17 cellular contexts compared by ENCODE assay signal in genomic region chr3:53104762-53105161, GRCh38. TPM values are rescaled to one million over a fixed set of nuclear protein-coding genes. Genes with fewer than 3 reads are reported as not detected.
DNase-seq lines count a peak whose midpoint lies in the region; ATAC-seq, FAIRE-seq and TF ChIP-seq lines count a peak whose summit lies in the region.
"Had no signal": no experiment of that assay in that cellular context is flagged by ENCODE, and none has a peak within 500 bp of the region (broad histone marks: within the 10 kb centered on the region; RNA-seq: fewer than 3 reads in every experiment).

No MANE protein-coding gene starts in this region.

- intact Hi-C loops in CD14-positive monocyte (cut with micrococcal nuclease), result loop anchor here in 1 of 2 donors (5.0 kb wide), 2 partner anchors 38 to 148 kb away; no protein-coding TSS in a partner anchor

- H3K4me1 ChIP-seq in CD8-positive, alpha-beta memory T cell (ENCODE audit: insufficient read depth, low read length), result peaks cover 36% of the 10 kb centered on the region
- H3K4me1 ChIP-seq: parathyroid adenoma had no signal

- peak overlapping the region; percentile 50 to 98 (median 92) for H3K27ac Mint-ChIP-seq in CD14-positive monocyte
- no peak overlapping the region for H3K27ac Mint-ChIP-seq in CD8-positive, alpha-beta memory T cell
- H3K27ac Mint-ChIP-seq: activated naive CD4-positive, alpha-beta T cell treated with anti-CD3 and anti-CD28 coated beads, Interleukin-2, amount 50 U/mL, for 24 hours had no signal

- no peak overlapping the region for H3K4me3 Mint-ChIP-seq in CD14-positive monocyte
- H3K4me3 Mint-ChIP-seq in CD8-positive, alpha-beta memory T cell, result no peak overlapping the region
- H3K4me3 Mint-ChIP-seq: activated naive CD4-positive, alpha-beta T cell treated with anti-CD3 and anti-CD28 coated beads, Interleukin-2, amount 50 U/mL, for 24 hours had no signal

- H3K27me3 ChIP-seq in CD8-positive, alpha-beta memory T cell (ENCODE audit: insufficient read depth, low read length, poor library complexity, severe bottlenecking), result no peaks in the 10 kb centered on the region
- H3K27me3 ChIP-seq: BLaER1, spleen had no signal

- peaks cover 36 to 65% of the 10 kb centered on the region in 2 donors for H3K36me3 Mint-ChIP-seq in CD14-positive monocyte
- peaks cover 0 to 81% (median 14%) of the 10 kb centered on the region in 3 donors for H3K36me3 Mint-ChIP-seq in CD8-positive, alpha-beta memory T cell

- H3K27ac ChIP-seq in CD8-positive, alpha-beta memory T cell (ENCODE audit: low read depth, low read length), result no peak overlapping the region
- H3K27ac ChIP-seq: BLaER1, cardiac muscle cell, parathyroid adenoma had no signal

- H3K9me3 Mint-ChIP-seq in CD14-positive monocyte, result no peaks in the 10 kb centered on the region
- H3K9me3 Mint-ChIP-seq in CD8-positive, alpha-beta memory T cell, result no peaks in the 10 kb centered on the region
- H3K9me3 Mint-ChIP-seq: activated naive CD4-positive, alpha-beta T cell treated with anti-CD3 and anti-CD28 coated beads, Interleukin-2, amount 50 U/mL, for 24 hours had no signal

- no peak overlapping the region for H3K4me3 ChIP-seq in CD8-positive, alpha-beta memory T cell (ENCODE audit: low read length)
- H3K4me3 ChIP-seq: BLaER1, cardiac muscle cell, spleen had no signal

- H3K36me3 ChIP-seq in CD8-positive, alpha-beta memory T cell (ENCODE audit: insufficient read depth, low read length), result peaks cover 15% of the 10 kb centered on the region

- no peak for TF ChIP-seq POLR2A in GM12891 (IDR thresholded peaks at IDR 0.05; ENCODE audit: low read depth, low read length)

- POLR2A ChIA-PET in CD8-positive, alpha-beta memory T cell (lab: Charles Lee), result no interaction called here

- no peaks in the 10 kb centered on the region for H3K9me3 ChIP-seq in CD8-positive, alpha-beta memory T cell (ENCODE audit: low read length)
- H3K9me3 ChIP-seq: BLaER1, spleen had no signal

- ATAC-seq in HG03469 (IDR thresholded peaks at IDR 0.05; ENCODE audit: unreplicated experiment), result no peak

- FAIRE-seq in GM12891 (lab: Jason Lieb, UNC), result peak; percentile 33

- CTCF ChIA-PET in CD8-positive, alpha-beta memory T cell (lab: Charles Lee), result interaction anchor here (0.7 kb wide), 1 partner anchor 32 kb away, joined by 3 read pairs; no protein-coding TSS in a partner anchor

- peaks cover 0 to 1% (median 0%) of the 10 kb centered on the region in 3 donors for H3K27me3 Mint-ChIP-seq in CD14-positive monocyte (ENCODE audit: low read depth in 3 of 3)
- H3K27me3 Mint-ChIP-seq in CD8-positive, alpha-beta memory T cell, result no peaks in the 10 kb centered on the region
- H3K27me3 Mint-ChIP-seq: activated naive CD4-positive, alpha-beta T cell treated with anti-CD3 and anti-CD28 coated beads, Interleukin-2, amount 50 U/mL, for 24 hours had no signal

- H3K4me1 Mint-ChIP-seq in CD14-positive monocyte, result peaks cover 61% of the 10 kb centered on the region
- peaks cover 0 to 13% (median 2%) of the 10 kb centered on the region in 3 donors for H3K4me1 Mint-ChIP-seq in CD8-positive, alpha-beta memory T cell

- DNase-seq in CD14-positive monocyte (ENCODE audit: low spot score) (no peak), GM12891 (ENCODE audit: insufficient read length, low spot score) (no peak), SKM-1 treated with dmso at 0.1 percent for 144 hours (lab: John Stamatoyannopoulos, UW; ENCODE audit: unreplicated experiment) (peak; percentile 93), amniotic epithelial cell (ENCODE audit: low read depth) (peak; percentile 15), DMS153 (lab: John Stamatoyannopoulos, UW) (no peak)
- DNase-seq in CD8-positive, alpha-beta memory T cell, result no peak
- DNase-seq: effector memory CD4-positive, alpha-beta T cell; hypothalamus; NCI-H1930; NCI-H510A treated with DMSO at 0.1 percent for 48 hours; spleen; stimulated activated naive CD4-positive, alpha-beta T cell treated with Interleukin-2 at 50 U/mL for 16 hours had no signal

- no peak for TF ChIP-seq CTCF in CD14-positive monocyte (IDR thresholded peaks at IDR 0.05)

TF ChIP-seq in GM12891, 5 proteins besides CTCF, POLR2A, EP300 and RAD21:
- no peak for TF ChIP-seq TAF1 (IDR thresholded peaks at IDR 0.05; ENCODE audit: low read depth, low read length)
- no peak for TF ChIP-seq POU2F2 (IDR thresholded peaks at IDR 0.05; ENCODE audit: low read depth, low read length)
- TF ChIP-seq PAX5 (IDR thresholded peaks at IDR 0.05; ENCODE audit: insufficient read depth, low read length, severe bottlenecking), result no peak
- no peak for TF ChIP-seq SPI1 (IDR thresholded peaks at IDR 0.05; ENCODE audit: low read depth, low read length)
- TF ChIP-seq POLR2AphosphoS5 (IDR thresholded peaks at IDR 0.05; ENCODE audit: low read depth, low read length), result no peak

RNA-seq across cellular contexts. Expression of gene RFT1, which starts 25.5 kb away (rescaled TPM):
- polyA plus RNA-seq in CD14-positive monocyte, result 10 to 100 TPM; 25.6 to 34.9 TPM
- 20.5 TPM for polyA plus RNA-seq in GM12891 (2012; ENCODE audit: low read depth, missing spikeins)
- 10 to 100 TPM; 52.7 to 58.5 TPM for total RNA-seq in CD8-positive, alpha-beta memory T cell
- 31.3 TPM for polyA plus RNA-seq in CD8-positive, alpha-beta memory T cell

RNA-seq across cellular contexts. Expression of gene PRKCD, which starts 56.2 kb away (rescaled TPM):
- 100 to 1,000 TPM; 123 to 158 TPM for polyA plus RNA-seq in CD14-positive monocyte
- 47.7 TPM for polyA plus RNA-seq in GM12891 (2012; ENCODE audit: low read depth, missing spikeins)
- 10 to 100 TPM; 27.2 to 27.3 TPM for total RNA-seq in CD8-positive, alpha-beta memory T cell
- polyA plus RNA-seq in CD8-positive, alpha-beta memory T cell, result 27.3 TPM

RNA-seq across cellular contexts. Expression of gene SFMBT1, which starts 58.9 kb away (rescaled TPM):
- polyA plus RNA-seq in CD14-positive monocyte, result under 1 TPM; 0.61 to 0.91 TPM
- 3.5 TPM for polyA plus RNA-seq in GM12891 (2012; ENCODE audit: low read depth, missing spikeins)
- total RNA-seq in CD8-positive, alpha-beta memory T cell, result 10 to 100 TPM; 18.3 to 21.0 TPM
- polyA plus RNA-seq in CD8-positive, alpha-beta memory T cell, result 17.0 TPM

Comparison
In these comparisons a context has a peak if more than half of its experiments do, and no peak if none do; other contexts are left out.
1. DNase-seq: peak in SKM-1 treated with dmso at 0.1 percent for 144 hours (single experiment) and amniotic epithelial cell (single experiment); none in CD14-positive monocyte (single experiment), GM12891 (single experiment), DMS153 (single experiment) and CD8-positive, alpha-beta memory T cell (0 of 5).
2. H3K27ac Mint-ChIP-seq: peak in CD14-positive monocyte (7 of 7); none in CD8-positive, alpha-beta memory T cell (0 of 8).